1 cellular context compared by ENCODE assay signal in the genomic region with DNA sequence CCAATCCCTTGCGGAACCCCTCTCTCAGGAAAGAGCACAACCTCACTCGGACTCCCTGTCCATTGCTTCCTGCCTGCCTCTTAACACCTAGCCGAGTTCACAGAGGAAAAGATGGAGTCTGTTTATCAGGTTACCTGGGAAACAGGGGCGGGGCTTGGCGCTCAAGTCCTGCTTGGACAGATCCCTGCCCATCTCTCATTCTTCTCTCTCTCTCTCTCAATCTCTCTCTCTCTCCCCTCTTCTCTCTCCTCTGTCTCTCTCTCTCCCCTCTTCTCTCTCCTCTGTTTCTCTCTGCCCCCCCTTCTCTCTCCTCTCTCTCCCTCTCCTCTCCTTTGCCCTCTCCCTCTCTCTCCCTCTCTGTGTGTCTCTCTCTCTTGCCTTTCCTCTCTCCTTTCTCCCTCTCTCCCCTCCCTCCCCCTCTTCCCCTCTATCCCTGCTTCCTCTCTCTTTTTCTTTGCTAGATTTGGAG.
TF ChIP-seq lines count a peak whose summit lies in the region.

A gene with protein sequence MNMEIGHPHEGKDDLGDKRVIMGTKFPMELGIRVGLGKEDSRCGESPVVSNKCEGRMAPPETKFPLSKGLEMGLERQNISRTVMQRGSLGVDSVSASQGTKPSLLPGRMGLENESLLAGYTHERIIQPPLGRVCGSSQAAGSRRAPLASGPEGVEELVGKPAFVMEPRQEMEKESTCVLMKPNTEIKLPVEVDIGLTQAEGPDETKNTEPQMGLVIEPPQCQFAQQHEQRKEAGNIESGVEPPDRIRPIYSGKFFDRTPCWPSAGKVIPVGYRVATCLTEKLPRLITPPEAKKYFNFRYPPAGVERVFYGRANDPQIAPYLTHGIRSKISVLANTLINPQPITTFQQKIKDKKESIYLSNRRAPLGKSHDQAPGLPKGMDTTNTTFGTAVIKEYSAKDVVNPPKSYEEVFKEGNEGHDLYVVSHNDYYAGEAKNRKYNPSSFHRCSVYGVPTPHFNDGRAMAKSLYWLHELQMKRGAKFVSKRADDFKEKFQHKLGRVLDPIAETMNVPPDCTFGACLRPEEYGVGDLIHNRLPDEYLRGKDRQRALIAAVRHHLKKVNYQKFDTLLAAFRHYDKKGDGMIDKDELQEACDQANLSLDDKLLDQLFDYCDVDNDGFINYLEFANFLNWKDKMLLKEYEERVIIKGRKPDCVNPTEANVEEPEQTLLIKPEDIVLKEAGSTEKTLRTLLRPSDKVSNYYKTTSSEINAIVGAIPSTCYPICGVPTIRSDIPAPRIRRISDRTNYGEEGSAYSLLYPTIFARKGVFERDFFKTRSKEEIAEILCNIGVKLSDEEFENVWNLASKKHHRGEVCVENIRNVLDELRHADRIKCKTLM (minus strand): TSS at position 120 of the 469 bp plus-strand sequence. CDS start 199 bp downstream, outside the sequence.

TF ChIP-seq in HepG2, 621 proteins besides CTCF, POLR2A, EP300 and RAD21 (continued from another document):
- TF ChIP-seq ZNF510 (CRISPR knock-in tag; IDR thresholded peaks at IDR 0.05; ENCODE audit: low read depth), result no peak
- TF ChIP-seq ZNF850 (CRISPR knock-in tag; conservative IDR thresholded peaks at IDR 0.05), result no peak
- TF ChIP-seq ZNF143 (CRISPR knock-in tag; IDR thresholded peaks at IDR 0.05), result no peak
- peak; percentile 59 for TF ChIP-seq RFX3 (CRISPR knock-in tag; IDR thresholded peaks at IDR 0.05)
- TF ChIP-seq ZBTB8A (CRISPR knock-in tag; IDR thresholded peaks at IDR 0.05; ENCODE audit: borderline replicate concordance, low read depth), result no peak
- TF ChIP-seq ZNF333 (CRISPR knock-in tag; IDR thresholded peaks at IDR 0.05; ENCODE audit: borderline replicate concordance), result no peak
- TF ChIP-seq KMT2B (CRISPR knock-in tag; IDR thresholded peaks at IDR 0.05), result no peak
- no peak for TF ChIP-seq NCOA2 (CRISPR knock-in tag; IDR thresholded peaks at IDR 0.05)
TF ChIP-seq in HepG2: peak in this region for 2.
